9 cellular contexts compared by ENCODE assay signal in the genomic region with DNA sequence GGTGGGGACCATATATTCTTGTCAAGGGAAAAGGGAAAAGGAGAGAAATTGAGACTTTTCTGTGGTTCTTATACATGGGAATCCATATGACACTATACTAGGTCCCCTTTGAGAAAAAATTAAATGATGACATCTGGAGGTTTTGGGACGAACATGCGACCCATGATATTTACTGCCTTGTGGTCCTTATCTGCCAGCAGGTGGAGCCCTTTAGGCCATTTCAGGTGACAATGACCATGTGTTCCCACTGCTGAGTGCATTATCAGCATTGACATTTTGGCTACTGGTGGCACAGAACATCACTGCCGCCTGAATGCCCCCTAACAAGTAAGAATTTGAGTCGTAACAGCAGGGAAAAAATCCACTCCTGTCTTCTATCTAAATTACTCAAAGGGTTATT.
DNase-seq lines count a peak whose midpoint lies in the region; ATAC-seq, FAIRE-seq and TF ChIP-seq lines count a peak whose summit lies in the region.
"Had no signal": no experiment of that assay in that cellular context is flagged by ENCODE, and none has a peak within 500 bp of the region (broad histone marks: within the 10 kb centered on the region; RNA-seq: fewer than 3 reads in every experiment).

No MANE protein-coding gene starts in this region.

- H3K9ac ChIP-seq in H1 (replicated peaks in 1 of 4; ENCODE audit: extremely low read depth in 1 of 4, low read depth in 3 of 4, low read length in 3 of 4), result no peak overlapping the region

- H2BK5ac ChIP-seq in H1 (ENCODE audit: low read depth, low read length), result no peak overlapping the region

- no peak for TF ChIP-seq EP300 in H1 (IDR thresholded peaks at IDR 0.05; ENCODE audit: borderline replicate concordance in 1 of 2, low read depth in 2 of 2, low read length in 2 of 2)

- H3K18ac ChIP-seq in H1 (ENCODE audit: extremely low read depth, low read length), result no peak overlapping the region

- POLR2A ChIA-PET in GM10248 (lab: Yijun Ruan, JAX) (no interaction called here), H1 (lab: Charles Lee; ENCODE audit: partially characterized antibody) (no interaction called here)
- POLR2A ChIA-PET in CD8-positive, alpha-beta T cell (lab: Charles Lee), result no interaction called here

- H3K4me1 ChIP-seq in HAP-1, result no peaks in the 10 kb centered on the region
- H3K4me1 ChIP-seq in H1 (replicated peaks in 1 of 4; ENCODE audit: control insufficient read depth in 3 of 4, insufficient read depth in 4 of 4, low read length in 3 of 4), result no peaks in the 10 kb centered on the region
- no peaks in the 10 kb centered on the region for H3K4me1 ChIP-seq in CD8-positive, alpha-beta T cell (ENCODE audit: insufficient read depth, low read length)

- H2BK15ac ChIP-seq in H1 (ENCODE audit: low read length), result no peak overlapping the region

- H2BK120ac ChIP-seq in H1 (replicated peaks; ENCODE audit: low read depth, low read length), result no peak overlapping the region

- DNase-seq in GM10248 (ENCODE audit: extremely low spot score) (peak; percentile 20), HAP-1 (ENCODE audit: low spot score in 2 of 2) (peak; percentile 44 to 62), NCI-H1048 (lab: John Stamatoyannopoulos, UW) (peak; percentile 3), H1 (ENCODE audit: low read depth in 1 of 2, low spot score in 2 of 2) (peak in 1 of 2 experiments; percentile 9), urothelium cell line (ENCODE audit: low spot score) (peak; percentile 28), 8988T (no peak)
- DNase-seq in CD8-positive, alpha-beta T cell, result no peak
- no peak for DNase-seq in stimulated activated effector memory CD8-positive, alpha-beta T cell treated with anti-CD3 and anti-CD28 coated beads, Interleukin-12 subunit alpha, Interleukin-12 subunit beta, amount 100 ng/mL, for 72 hours (ENCODE audit: low spot score in 2 of 2)

- no peak overlapping the region for H3K14ac ChIP-seq in H1 (ENCODE audit: insufficient read length)

- H3K4me1 Mint-ChIP-seq in CD8-positive, alpha-beta T cell (ENCODE audit: low read depth), result no peaks in the 10 kb centered on the region
- H3K4me1 Mint-ChIP-seq in stimulated activated effector memory CD8-positive, alpha-beta T cell treated with anti-CD3 and anti-CD28 coated beads, Interleukin-12 subunit alpha, Interleukin-12 subunit beta, amount 100 ng/mL, for 72 hours, result no peaks in the 10 kb centered on the region

- H3K4me2 ChIP-seq in H1 (ENCODE audit: insufficient read depth in 1 of 2, low read depth in 2 of 2, low read length in 2 of 2), result no peak overlapping the region

- no peak overlapping the region for H3K4me3 Mint-ChIP-seq in CD8-positive, alpha-beta T cell
- H3K4me3 Mint-ChIP-seq in stimulated activated effector memory CD8-positive, alpha-beta T cell treated with anti-CD3 and anti-CD28 coated beads, Interleukin-12 subunit alpha, Interleukin-12 subunit beta, amount 100 ng/mL, for 72 hours, result no peak overlapping the region

- no peaks in the 10 kb centered on the region for H3K23me2 ChIP-seq in H1 (ENCODE audit: low read depth, low read length)

- no peaks in the 10 kb centered on the region for H3K27me3 Mint-ChIP-seq in CD8-positive, alpha-beta T cell (ENCODE audit: low read depth)

- CTCF ChIA-PET in GM10248 (lab: Yijun Ruan, JAX), result interaction anchor here (1.1 to 2.3 kb wide), 2 partner anchors 10 to 42 kb away, joined by 3 to 7 read pairs; no protein-coding TSS in a partner anchor
- CTCF ChIA-PET in H1 (lab: Charles Lee; ENCODE audit: partially characterized antibody), result interaction anchor here (0.6 to 1.3 kb wide), 2 partner anchors 10 to 246 kb away, joined by 4 to 7 read pairs; no protein-coding TSS in a partner anchor
- CTCF ChIA-PET in CD8-positive, alpha-beta T cell (lab: Charles Lee), result no interaction called here

- no peak overlapping the region for H4K91ac ChIP-seq in H1 (replicated peaks; ENCODE audit: insufficient read length, low read length)

- H3K79me1 ChIP-seq in H1 (ENCODE audit: low read depth, low read length), result no peaks in the 10 kb centered on the region

- no peak overlapping the region for H3K4ac ChIP-seq in H1 (replicated peaks; ENCODE audit: insufficient read length, low read depth, low read length)

- FAIRE-seq in H1 (lab: Jason Lieb, UNC) (peak; percentile 80), urothelium cell line (lab: Jason Lieb, UNC) (no peak)

- no peak overlapping the region for H3K56ac ChIP-seq in H1 (replicated peaks; ENCODE audit: insufficient read length, low read depth, low read length)

- no peak overlapping the region for H3K4me3 ChIP-seq in HAP-1
- no peak overlapping the region for H3K4me3 ChIP-seq in H1 (ENCODE audit: extremely low read depth in 1 of 4, insufficient read depth in 2 of 4, low read depth in 3 of 4, low read length in 4 of 4)
- H3K4me3 ChIP-seq in CD8-positive, alpha-beta T cell (ENCODE audit: low read depth, low read length), result no peak overlapping the region
- H3K4me3 ChIP-seq: mucosa of descending colon had no signal

- no peaks in the 10 kb centered on the region for H3K79me2 ChIP-seq in H1 (ENCODE audit: control insufficient read depth in 1 of 2, insufficient read depth in 2 of 2, low read length in 2 of 2)

- no peak overlapping the region for H3K27ac ChIP-seq in H1 (ENCODE audit: low read depth, low read length)
- no peak overlapping the region for H3K27ac ChIP-seq in CD8-positive, alpha-beta T cell (ENCODE audit: low read depth, low read length)

- no peak for ATAC-seq in CD8-positive, alpha-beta T cell
- no peak for ATAC-seq in stimulated activated effector memory CD8-positive, alpha-beta T cell treated with anti-CD3 and anti-CD28 coated beads, Interleukin-12 subunit alpha, Interleukin-12 subunit beta, amount 100 ng/mL, for 72 hours
- ATAC-seq: mucosa of descending colon had no signal

- no peak overlapping the region for H2AK5ac ChIP-seq in H1 (ENCODE audit: low read depth, low read length)

- H3K9me3 Mint-ChIP-seq in CD8-positive, alpha-beta T cell, result peaks cover 6% of the 10 kb centered on the region
- H3K9me3 Mint-ChIP-seq in stimulated activated effector memory CD8-positive, alpha-beta T cell treated with anti-CD3 and anti-CD28 coated beads, Interleukin-12 subunit alpha, Interleukin-12 subunit beta, amount 100 ng/mL, for 72 hours, result peaks cover 8% of the 10 kb centered on the region

- peak; percentile 55 for TF ChIP-seq CTCF in GM10248 (IDR thresholded peaks at IDR 0.05; ENCODE audit: control extremely low read depth, extremely low read depth, low read depth, missing control alignments)
- TF ChIP-seq CTCF in H1 (IDR thresholded peaks at IDR 0.05; ENCODE audit: control extremely low read depth in 1 of 3, insufficient read depth in 1 of 3, low read depth in 1 of 3, low read length in 3 of 3), result peak; percentile 40 to 80 (median 73)
- TF ChIP-seq CTCF in CD8-positive, alpha-beta T cell (IDR thresholded peaks at IDR 0.05), result no peak

- no peaks in the 10 kb centered on the region for H3K36me3 Mint-ChIP-seq in CD8-positive, alpha-beta T cell
- H3K36me3 Mint-ChIP-seq in stimulated activated effector memory CD8-positive, alpha-beta T cell treated with anti-CD3 and anti-CD28 coated beads, Interleukin-12 subunit alpha, Interleukin-12 subunit beta, amount 100 ng/mL, for 72 hours, result no peaks in the 10 kb centered on the region

- H3K23ac ChIP-seq in H1 (ENCODE audit: insufficient read length), result no peak overlapping the region

- H2AFZ ChIP-seq in H1 (ENCODE audit: low read length), result no peak overlapping the region

- peak; percentile 69 to 71 for TF ChIP-seq RAD21 in H1 (IDR thresholded peaks at IDR 0.05 in 1 of 2, conservative IDR thresholded peaks at IDR 0.05 in 1 of 2; ENCODE audit: low read depth in 2 of 2, low read length in 2 of 2)

- H3K27me3 ChIP-seq in HAP-1 (ENCODE audit: low read depth) (no peaks in the 10 kb centered on the region), H1 (replicated peaks in 1 of 4; ENCODE audit: control insufficient read depth in 3 of 4, extremely low read depth in 1 of 4, insufficient read depth in 3 of 4, low read length in 3 of 4) (no peaks in the 10 kb centered on the region)
- H3K27me3 ChIP-seq in CD8-positive, alpha-beta T cell (ENCODE audit: insufficient read depth, low read length), result no peaks in the 10 kb centered on the region

- H3K9me3 ChIP-seq in HAP-1 (no peaks in the 10 kb centered on the region), H1 (ENCODE audit: insufficient read depth in 2 of 2, low read depth in 1 of 2, low read length in 1 of 2) (no peaks in the 10 kb centered on the region)
- H3K9me3 ChIP-seq in CD8-positive, alpha-beta T cell (ENCODE audit: low read length), result no peaks in the 10 kb centered on the region
- H3K9me3 ChIP-seq: mucosa of descending colon had no signal

- H2BK12ac ChIP-seq in H1 (ENCODE audit: low read depth, low read length), result no peak overlapping the region

- H4K20me1 ChIP-seq in H1 (replicated peaks in 1 of 2; ENCODE audit: control insufficient read depth in 1 of 2, insufficient read depth in 2 of 2, low read length in 2 of 2), result no peaks in the 10 kb centered on the region

- no peak overlapping the region for H4K8ac ChIP-seq in H1 (ENCODE audit: extremely low read depth, insufficient read depth, low read length)

- H3K36me3 ChIP-seq in HAP-1 (replicated peaks) (no peaks in the 10 kb centered on the region), H1 (ENCODE audit: control insufficient read depth in 2 of 4, insufficient read depth in 4 of 4, low read length in 3 of 4) (no peaks in the 10 kb centered on the region)
- H3K36me3 ChIP-seq in CD8-positive, alpha-beta T cell (ENCODE audit: insufficient read depth, low read length), result no peaks in the 10 kb centered on the region

- 61% methylated on average over 4 of the region's 4 CpGs; no CpG with 5 or more reads in 1 of the 2 experiments for WGBS in H1 (ENCODE audit: extremely low coverage in 1 of 2, insufficient coverage in 1 of 2, insufficient read length in 1 of 2, insufficient replicate concordance in 2 of 2, low coverage in 1 of 2, low lambda C conversion rate in 2 of 2, missing lambda C conversion rate in 1 of 2), 2 experiments

- intact Hi-C loops in CD8-positive, alpha-beta T cell (cut with DNase I, micrococcal nuclease), result no loop called here

- H4K5ac ChIP-seq in H1 (ENCODE audit: insufficient read length, low read depth, low read length), result no peak overlapping the region

- H2BK20ac ChIP-seq in H1 (ENCODE audit: low read length), result no peak overlapping the region

- in situ Hi-C loops in HAP-1 (cut with MboI; ENCODE audit: low sequenced_read_pairs), result no loop called here

- TF ChIP-seq POLR2A in H1 (IDR thresholded peaks at IDR 0.05; ENCODE audit: control extremely low read depth in 1 of 2, low read depth in 2 of 2, low read length in 2 of 2), result no peak

- no peak overlapping the region for H3K27ac Mint-ChIP-seq in CD8-positive, alpha-beta T cell
- H3K27ac Mint-ChIP-seq in stimulated activated effector memory CD8-positive, alpha-beta T cell treated with anti-CD3 and anti-CD28 coated beads, Interleukin-12 subunit alpha, Interleukin-12 subunit beta, amount 100 ng/mL, for 72 hours, result no peak overlapping the region

TF ChIP-seq in H1, 55 proteins besides CTCF, POLR2A, EP300 and RAD21 (continues in another document):
- no peak for TF ChIP-seq GTF2F1 (IDR thresholded peaks at IDR 0.05; ENCODE audit: borderline replicate concordance, low read depth, low read length)
- TF ChIP-seq CBX5 (IDR thresholded peaks at IDR 0.05; ENCODE audit: low read depth, low read length), result no peak
- TF ChIP-seq MAX (IDR thresholded peaks at IDR 0.05), result peak; percentile 86

Comparison
In these comparisons a context has a peak if more than half of its experiments do, and no peak if none do; other contexts are left out.
1. DNase-seq: peak in GM10248 (single experiment), HAP-1 (2 of 2), NCI-H1048 (single experiment) and urothelium cell line (single experiment); none in 8988T (single experiment), CD8-positive, alpha-beta T cell (0 of 7) and stimulated activated effector memory CD8-positive, alpha-beta T cell treated with anti-CD3 and anti-CD28 coated beads, Interleukin-12 subunit alpha, Interleukin-12 subunit beta, amount 100 ng/mL, for 72 hours (0 of 2).